15 cellular contexts compared by ENCODE assay signal in genomic region chr11:26901162-26901561, GRCh38.
DNase-seq lines count a peak whose midpoint lies in the region; ATAC-seq and TF ChIP-seq lines count a peak whose summit lies in the region.
"Had no signal": no experiment of that assay in that cellular context is flagged by ENCODE, and none has a peak within 500 bp of the region (broad histone marks: within the 10 kb centered on the region; RNA-seq: fewer than 3 reads in every experiment).

No MANE protein-coding gene starts in this region.

- no peak overlapping the region for H2AFZ ChIP-seq in smooth muscle cell (ENCODE audit: low read depth)

- H3F3A ChIP-seq in smooth muscle cell (ENCODE audit: low read depth): no peaks in the 10 kb centered on the region

- H3K27me3 Mint-ChIP-seq in CD14-positive monocyte (ENCODE audit: low read depth in 3 of 3): no peaks in the 10 kb centered on the region
- H3K27me3 Mint-ChIP-seq: activated CD4-positive, alpha-beta T cell treated with anti-CD3 and anti-CD28 coated beads for 36 hours; activated naive CD8-positive, alpha-beta T cell treated with anti-CD3 and anti-CD28 coated beads for 36 hours; naive thymus-derived CD8-positive, alpha-beta T cell had no signal

- H3K36me3 Mint-ChIP-seq in CD14-positive monocyte: no peaks in the 10 kb centered on the region
- H3K36me3 Mint-ChIP-seq: activated naive CD8-positive, alpha-beta T cell treated with anti-CD3 and anti-CD28 coated beads for 36 hours; naive thymus-derived CD8-positive, alpha-beta T cell had no signal

- H3K4me1 Mint-ChIP-seq in CD14-positive monocyte: no peaks in the 10 kb centered on the region
- H3K4me1 Mint-ChIP-seq: activated CD4-positive, alpha-beta T cell treated with anti-CD3 and anti-CD28 coated beads for 36 hours; activated naive CD8-positive, alpha-beta T cell treated with anti-CD3 and anti-CD28 coated beads for 36 hours; naive thymus-derived CD8-positive, alpha-beta T cell had no signal

- no peaks in the 10 kb centered on the region for H4K20me1 ChIP-seq in smooth muscle cell (ENCODE audit: low read depth)

- intact Hi-C loops in CD14-positive monocyte (cut with micrococcal nuclease): no loop called here

- H3K27ac ChIP-seq in smooth muscle cell (ENCODE audit: low read depth): no peak overlapping the region

- no peak for TF ChIP-seq CTCF in astrocyte of the spinal cord (IDR thresholded peaks at IDR 0.05; ENCODE audit: low read depth, low read length)
- TF ChIP-seq CTCF in smooth muscle cell (IDR thresholded peaks at IDR 0.05; ENCODE audit: borderline replicate concordance, insufficient read depth, poor library complexity, severe bottlenecking): no peak
- no peak for TF ChIP-seq CTCF in omental fat pad (IDR thresholded peaks at IDR 0.05)
- no peak for TF ChIP-seq CTCF in CD14-positive monocyte (IDR thresholded peaks at IDR 0.05)

- in situ Hi-C loops in astrocyte of the spinal cord (cut with HindIII; ENCODE audit: low sequenced_read_pairs): no loop called here

- H3K79me2 ChIP-seq in smooth muscle cell (ENCODE audit: low read depth): no peaks in the 10 kb centered on the region

- no peaks in the 10 kb centered on the region for H3K9me3 ChIP-seq in smooth muscle cell (replicated peaks; ENCODE audit: low read depth)

- DNase-seq in NCI-H446 treated with DMSO at 0.1 percent for 48 hours (lab: John Stamatoyannopoulos, UW) (peak; percentile 27), astrocyte of the spinal cord (ENCODE audit: low read depth, low spot score) (peak; percentile 68), iris pigment epithelial cell (ENCODE audit: low read depth) (peak; percentile 38), stromal cell of bone marrow (ENCODE audit: low read depth) (peak; percentile 34), smooth muscle cell (lab: John Stamatoyannopoulos, UW; ENCODE audit: unreplicated experiment) (no peak), hepatic stellate cell (ENCODE audit: low spot score) (no peak), omental fat pad (ENCODE audit: low spot score) (no peak), CD14-positive monocyte (ENCODE audit: low spot score) (no peak)
- DNase-seq: activated CD4-positive, alpha-beta T cell treated with anti-CD3 and anti-CD28 coated beads for 36 hours; activated naive CD8-positive, alpha-beta T cell treated with anti-CD3 and anti-CD28 coated beads for 36 hours; kidney glomerular epithelial cell; mesenchymal stem cell; MM.1S; naive thymus-derived CD8-positive, alpha-beta T cell; NCI-H1694 had no signal

- H3K4me2 ChIP-seq in smooth muscle cell: no peak overlapping the region

- no peak for ATAC-seq in omental fat pad (ENCODE audit: low FRiP score)
- ATAC-seq: activated CD4-positive, alpha-beta T cell treated with anti-CD3 and anti-CD28 coated beads for 36 hours; naive thymus-derived CD8-positive, alpha-beta T cell had no signal

- H3K36me3 ChIP-seq in smooth muscle cell (ENCODE audit: low read depth): no peaks in the 10 kb centered on the region

- no peak overlapping the region for H3K4me3 Mint-ChIP-seq in CD14-positive monocyte
- H3K4me3 Mint-ChIP-seq: activated CD4-positive, alpha-beta T cell treated with anti-CD3 and anti-CD28 coated beads for 36 hours; activated naive CD8-positive, alpha-beta T cell treated with anti-CD3 and anti-CD28 coated beads for 36 hours; naive thymus-derived CD8-positive, alpha-beta T cell had no signal

- H3K9me3 Mint-ChIP-seq in CD14-positive monocyte: peaks cover 0 to 8% (median 2%) of the 10 kb centered on the region in 7 donors

- H3K9ac ChIP-seq in smooth muscle cell (ENCODE audit: low read depth): no peak overlapping the region

- peaks cover 20% of the 10 kb centered on the region for H3K4me1 ChIP-seq in smooth muscle cell (ENCODE audit: low read depth)

- no peaks in the 10 kb centered on the region for H3K27me3 ChIP-seq in smooth muscle cell (ENCODE audit: low read depth)

- 95% methylated on average over 1 of the region's 1 CpG for WGBS in smooth muscle cell (ENCODE audit: low lambda C conversion rate)

- no peak overlapping the region for H3K4me3 ChIP-seq in astrocyte of the spinal cord (ENCODE audit: low read depth, low read length)
- H3K4me3 ChIP-seq in smooth muscle cell: no peak overlapping the region

- H3K27ac Mint-ChIP-seq in CD14-positive monocyte: no peak overlapping the region
- H3K27ac Mint-ChIP-seq: activated CD4-positive, alpha-beta T cell treated with anti-CD3 and anti-CD28 coated beads for 36 hours; activated naive CD8-positive, alpha-beta T cell treated with anti-CD3 and anti-CD28 coated beads for 36 hours; naive thymus-derived CD8-positive, alpha-beta T cell had no signal

Comparison
In these comparisons a context has a peak if more than half of its experiments do, and no peak if none do; other contexts are left out.
1. DNase-seq: peak in NCI-H446 treated with DMSO at 0.1 percent for 48 hours (single experiment), astrocyte of the spinal cord (single experiment), iris pigment epithelial cell (single experiment) and stromal cell of bone marrow (single experiment); none in smooth muscle cell (single experiment), hepatic stellate cell (single experiment), omental fat pad (single experiment) and CD14-positive monocyte (single experiment).